29 cellular contexts compared by ENCODE assay signal in the genomic region with DNA sequence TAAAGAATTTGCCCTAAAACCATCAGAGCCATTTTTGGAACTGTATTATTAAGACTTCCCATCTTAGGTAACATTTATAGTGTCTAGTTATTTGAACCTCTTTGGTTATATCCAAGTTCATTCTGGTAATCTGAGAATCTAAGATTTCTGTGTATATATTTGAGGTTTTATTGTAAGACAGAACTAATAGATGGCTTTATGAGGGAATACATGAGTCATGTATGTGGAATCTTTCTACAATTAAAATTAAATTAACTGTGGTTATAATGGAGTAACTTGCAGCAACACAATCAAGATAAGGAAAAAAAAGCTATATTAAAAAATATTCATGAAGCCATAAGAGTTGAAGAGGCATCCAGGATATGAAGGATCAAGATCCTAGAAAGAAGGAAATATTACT.
"Had no signal": no experiment of that assay in that cellular context is flagged by ENCODE, and none has a peak within 500 bp of the region (broad histone marks: within the 10 kb centered on the region; RNA-seq: fewer than 3 reads in every experiment).

No MANE protein-coding gene starts in this region.

- H3K36me3 ChIP-seq: esophagus squamous epithelium, heart left ventricle, ovary, transverse colon, WERI-Rb-1 had no signal

- H3K27me3 ChIP-seq: body of pancreas, esophagus squamous epithelium, heart left ventricle, ovary, testis, transverse colon had no signal

- H3K27ac ChIP-seq: body of pancreas, epithelial cell of prostate, esophagus squamous epithelium, heart left ventricle, ovary, skin epidermis, testis, transverse colon, WERI-Rb-1 had no signal

- H3K9me3 ChIP-seq: body of pancreas, ovary, testis, transverse colon had no signal

- DNase-seq: activated CD4-positive, alpha-beta T cell treated with anti-CD3 and anti-CD28 coated beads for 48 hours; activated CD4-positive, alpha-beta T cell treated with anti-CD3 and anti-CD28 coated beads, Interleukin-2, amount 50 U/mL, for 48 hours; activated CD8-positive, alpha-beta memory T cell treated with anti-CD3 and anti-CD28 coated beads for 24 hours; activated CD8-positive, alpha-beta memory T cell treated with anti-CD3 and anti-CD28 coated beads, Interleukin-2, amount 50 U/mL, for 4 hours; activated effector memory CD4-positive, alpha-beta T cell treated with anti-CD3 and anti-CD28 coated beads, Interleukin-2, amount 50 U/mL, for 16 hours; activated naive CD4-positive, alpha-beta T cell treated with anti-CD3 and anti-CD28 coated beads, Interleukin-2, amount 10 ng/mL, durations not matched to agents 7 days and 5 days; activated T-cell treated with anti-CD3 and anti-CD28 coated beads, Interleukin-2, amount 50 U/mL, for 1 hour; amygdala; body of pancreas; dermis blood vessel endothelial cell; effector CD8-positive, alpha-beta T cell; esophagus squamous epithelium; heart left ventricle; hypothalamus; immature natural killer cell; midbrain; naive thymus-derived CD4-positive, alpha-beta T cell; ovary; stimulated activated CD4-positive, alpha-beta T cell treated with anti-CD3 and anti-CD28 coated beads, Interleukin-12 subunit alpha, Interleukin-12 subunit beta, amount 100 ng/mL, for 4 hours; stimulated activated CD4-positive, alpha-beta T cell treated with anti-CD3 and anti-CD28 coated beads, Interleukin-4, amount 100 ng/mL, for 1 hour; stimulated activated naive CD8-positive, alpha-beta T cell treated with anti-CD3 and anti-CD28 coated beads, Interleukin-15, Interleukin-2, amounts not matched to agents 100 U/mL and 50 U/mL, for 24 hours; T-helper 9 cell; testis; transverse colon; WERI-Rb-1 had no signal

- H3K4me3 ChIP-seq: body of pancreas, esophagus squamous epithelium, heart left ventricle, ovary, skin epidermis, testis, transverse colon had no signal

- H3K4me1 ChIP-seq: body of pancreas, heart left ventricle, testis, transverse colon had no signal

- ATAC-seq: activated CD4-positive, CD25-positive, alpha-beta regulatory T cell treated with anti-CD3 and anti-CD28 coated beads, Interleukin-2, amount 50 U/mL, for 24 hours; body of pancreas; heart left ventricle; naive thymus-derived CD4-positive, alpha-beta T cell; sciatic nerve; stimulated activated naive CD8-positive, alpha-beta T cell treated with anti-CD3 and anti-CD28 coated beads, Interleukin-15, Interleukin-2, amounts not matched to agents 100 U/mL and 50 U/mL, for 24 hours had no signal
